8 cellular contexts compared by ENCODE assay signal in the genomic region with DNA sequence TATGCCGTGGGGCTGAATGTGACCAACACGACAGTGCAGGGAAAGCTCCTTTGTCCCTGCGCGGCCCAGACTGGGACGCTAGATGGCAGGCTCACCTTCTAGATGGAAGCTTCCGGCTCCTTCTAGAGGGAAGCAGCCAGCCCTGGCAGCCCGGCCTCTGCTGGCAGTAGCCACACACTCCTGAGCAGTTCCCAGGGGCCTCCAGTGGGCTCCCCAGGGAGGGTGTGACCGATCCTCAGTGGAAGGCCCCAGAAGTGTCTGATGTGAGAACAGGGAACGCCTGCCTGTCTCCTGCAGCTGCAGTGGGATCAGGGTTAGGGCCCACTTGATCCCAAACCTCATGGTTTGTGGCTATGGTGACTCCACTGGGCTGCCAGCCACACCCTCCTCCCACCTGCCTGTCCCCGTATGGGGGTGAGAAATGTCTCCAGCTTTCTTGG. TPM values are rescaled to one million over a fixed set of nuclear protein-coding genes. Genes with fewer than 3 reads are reported as not detected.
DNase-seq lines count a peak whose midpoint lies in the region; ATAC-seq and TF ChIP-seq lines count a peak whose summit lies in the region.

No MANE protein-coding gene starts in this region.

- no peaks in the 10 kb centered on the region for H3K36me3 Mint-ChIP-seq in natural killer cell treated with Interleukin-12 subunit alpha and Interleukin-12 subunit beta and Interleukin-15 and Interleukin-18, amount 100 ng/mL, for 72 hours
- H3K36me3 Mint-ChIP-seq in stimulated activated naive B cell treated with anti-CD40 and anti-IgM and Interleukin-4, amounts not matched to agents 10 μg/mL and 1 μg/mL and 100 μg/mL, for 72 hours: no peaks in the 10 kb centered on the region

- H3K4me1 Mint-ChIP-seq in natural killer cell treated with Interleukin-12 subunit alpha and Interleukin-12 subunit beta and Interleukin-15 and Interleukin-18, amount 100 ng/mL, for 72 hours (ENCODE audit: low read depth in 2 of 2): no peaks in the 10 kb centered on the region
- peaks cover 0 to 6% of the 10 kb centered on the region in 2 donors for H3K4me1 Mint-ChIP-seq in stimulated activated naive B cell treated with anti-CD40 and anti-IgM and Interleukin-4, amounts not matched to agents 10 μg/mL and 1 μg/mL and 100 μg/mL, for 72 hours

- peaks cover 0 to 6% of the 10 kb centered on the region in 2 donors for H3K27me3 Mint-ChIP-seq in natural killer cell treated with Interleukin-12 subunit alpha and Interleukin-12 subunit beta and Interleukin-15 and Interleukin-18, amount 100 ng/mL, for 72 hours
- H3K27me3 Mint-ChIP-seq in stimulated activated naive B cell treated with anti-CD40 and anti-IgM and Interleukin-4, amounts not matched to agents 10 μg/mL and 1 μg/mL and 100 μg/mL, for 72 hours: peaks cover 6 to 11% of the 10 kb centered on the region in 2 donors

- TF ChIP-seq POLR2A in erythroblast (IDR thresholded peaks at IDR 0.05; ENCODE audit: low read length): no peak

- peak; percentile 98 for ATAC-seq in GM21723 (IDR thresholded peaks at IDR 0.05; ENCODE audit: unreplicated experiment)
- ATAC-seq in natural killer cell treated with Interleukin-12 subunit alpha and Interleukin-12 subunit beta and Interleukin-15 and Interleukin-18, amount 100 ng/mL, for 72 hours: peak; percentile 93
- ATAC-seq in stimulated activated naive B cell treated with anti-CD40 and anti-IgM and Interleukin-4, amounts not matched to agents 10 μg/mL and 1 μg/mL and 100 μg/mL, for 72 hours (replicated peaks): peak; percentile 98 to 100

- DNase-seq in DMS79 treated with DMSO at 0.1 percent for 48 hours (lab: John Stamatoyannopoulos, UW) (peak; percentile 78), KBM-7 (peak; percentile 86), OCI-M1 (lab: John Stamatoyannopoulos, UW) (peak; percentile 93), activated T-cell treated with anti-CD3 and anti-CD28 coated beads for 1 hour (ENCODE audit: low read depth) (peak; percentile 65), erythroblast (lab: John Stamatoyannopoulos, UW) (peak; percentile 73 to 81)
- DNase-seq in natural killer cell treated with Interleukin-12 subunit alpha and Interleukin-12 subunit beta and Interleukin-15 and Interleukin-18, amount 100 ng/mL, for 72 hours (ENCODE audit: low spot score): peak; percentile 79
- peak; percentile 82 for DNase-seq in stimulated activated naive B cell treated with anti-CD40 and anti-IgM and Interleukin-4, amounts not matched to agents 10 μg/mL and 1 μg/mL and 100 μg/mL, for 72 hours

- H3K27ac Mint-ChIP-seq in natural killer cell treated with Interleukin-12 subunit alpha and Interleukin-12 subunit beta and Interleukin-15 and Interleukin-18, amount 100 ng/mL, for 72 hours: no peak overlapping the region
- H3K27ac Mint-ChIP-seq in stimulated activated naive B cell treated with anti-CD40 and anti-IgM and Interleukin-4, amounts not matched to agents 10 μg/mL and 1 μg/mL and 100 μg/mL, for 72 hours: no peak overlapping the region

- in situ Hi-C loops in KBM-7 (cut with MboI; ENCODE audit: low pct_unique_long_range_greater_than_20kb, low sequenced_read_pairs): no loop called here

- no peaks in the 10 kb centered on the region for H3K9me3 Mint-ChIP-seq in natural killer cell treated with Interleukin-12 subunit alpha and Interleukin-12 subunit beta and Interleukin-15 and Interleukin-18, amount 100 ng/mL, for 72 hours
- H3K9me3 Mint-ChIP-seq in stimulated activated naive B cell treated with anti-CD40 and anti-IgM and Interleukin-4, amounts not matched to agents 10 μg/mL and 1 μg/mL and 100 μg/mL, for 72 hours: no peaks in the 10 kb centered on the region

- H3K4me3 Mint-ChIP-seq in natural killer cell treated with Interleukin-12 subunit alpha and Interleukin-12 subunit beta and Interleukin-15 and Interleukin-18, amount 100 ng/mL, for 72 hours: no peak overlapping the region
- no peak overlapping the region for H3K4me3 Mint-ChIP-seq in stimulated activated naive B cell treated with anti-CD40 and anti-IgM and Interleukin-4, amounts not matched to agents 10 μg/mL and 1 μg/mL and 100 μg/mL, for 72 hours

RNA-seq across cellular contexts. Expression of a gene that starts 48.5 kb away (rescaled TPM):
- 100 to 1,000 TPM in 1 of 2 donors, 10 to 100 TPM in 1; 92.0 to 156 TPM for total RNA-seq in natural killer cell treated with Interleukin-12 subunit alpha and Interleukin-12 subunit beta and Interleukin-15 and Interleukin-18, amount 100 ng/mL, for 72 hours

Comparison
In these comparisons a context has a peak if more than half of its experiments do, and no peak if none do; other contexts are left out.
1. Peak in every context shown above with its lines: DNase-seq and ATAC-seq.